17 cellular contexts compared by ENCODE assay signal in genomic region chr17:41544935-41545334, GRCh38. TPM values are rescaled to one million over a fixed set of nuclear protein-coding genes. Genes with fewer than 3 reads are reported as not detected.
DNase-seq lines count a peak whose midpoint lies in the region; TF ChIP-seq lines count a peak whose summit lies in the region.
"Had no signal": no experiment of that assay in that cellular context is flagged by ENCODE, and none has a peak within 500 bp of the region (broad histone marks: within the 10 kb centered on the region; RNA-seq: fewer than 3 reads in every experiment).

No MANE protein-coding gene starts in this region.

- H3K4me3 Mint-ChIP-seq in brain (no peak overlapping the region), neural progenitor cell (no peak overlapping the region)
- H3K4me3 Mint-ChIP-seq: stimulated activated naive B cell treated with anti-CD40 and anti-IgM and Interleukin-4, amounts not matched to agents 10 μg/mL and 1 μg/mL and 100 μg/mL, for 72 hours had no signal

- H3K9me3 ChIP-seq in neural progenitor cell (ENCODE audit: low read depth) (no peaks in the 10 kb centered on the region), BE2C (0 out of 2 replicates have a peak, but pooled peaks cover 2% of the 10 kb centered on the region)
- H3K9me3 ChIP-seq: thyroid gland had no signal

- H3K9ac ChIP-seq in neural progenitor cell, result no peak overlapping the region

- POLR2A ChIA-PET in HEK293T (lab: Yijun Ruan, JAX), result interaction anchor here (0.8 to 1.3 kb wide), 3 partner anchors 12 to 726 kb away, joined by 3 to 4 read pairs (median 3); no protein-coding TSS in a partner anchor

- H3K27me3 ChIP-seq in neural progenitor cell (no peaks in the 10 kb centered on the region), BE2C (no peaks in the 10 kb centered on the region)
- H3K27me3 ChIP-seq: thyroid gland had no signal

- no peaks in the 10 kb centered on the region for H3K36me3 ChIP-seq in neural progenitor cell
- H3K36me3 ChIP-seq in BE2C, result no peaks in the 10 kb centered on the region
- H3K36me3 ChIP-seq: heart right ventricle, thyroid gland had no signal

- H3K4me2 ChIP-seq in neural progenitor cell, result peak overlapping the region; percentile 65

- H3K9me3 Mint-ChIP-seq in brain, result peaks cover 5 to 14% (median 10%) of the 10 kb centered on the region in 5 experiments
- H3K9me3 Mint-ChIP-seq in neural progenitor cell, result peaks cover 3% of the 10 kb centered on the region

- H3K27ac Mint-ChIP-seq in brain, result peak overlapping the region; percentile 89 to 98 (median 91)
- no peak overlapping the region for H3K27ac Mint-ChIP-seq in neural progenitor cell
- H3K27ac Mint-ChIP-seq: activated naive CD4-positive, alpha-beta T cell treated with anti-CD3 and anti-CD28 coated beads, Interleukin-2, amount 50 U/mL, for 72 hours; stimulated activated naive B cell treated with anti-CD40 and anti-IgM and Interleukin-4, amounts not matched to agents 10 μg/mL and 1 μg/mL and 100 μg/mL, for 72 hours had no signal

- H3F3A ChIP-seq in neural progenitor cell (ENCODE audit: low read depth), result peaks cover 16% of the 10 kb centered on the region

- DNase-seq in HEK293T (ENCODE audit: extremely low spot score), result no peak
- no peak for DNase-seq in neural progenitor cell (ENCODE audit: low spot score)
- no peak for DNase-seq in activated effector memory CD4-positive, alpha-beta T cell treated with anti-CD3 and anti-CD28 coated beads, Interleukin-2, amount 50 U/mL, for 16 hours
- no peak for DNase-seq in midbrain (lab: John Stamatoyannopoulos, UW)
- no peak for DNase-seq in BE2C
- DNase-seq: activated T-cell treated with anti-CD3 and anti-CD28 coated beads, Interleukin-2, amount 50 U/mL, for 48 hours; heart right ventricle; KBM-7; NCI-H226; stimulated activated naive B cell treated with anti-CD40 and anti-IgM and Interleukin-4, amounts not matched to agents 10 μg/mL and 1 μg/mL and 100 μg/mL, for 72 hours; thyroid gland had no signal

- H3K27me3 Mint-ChIP-seq in brain (peaks cover 5% of the 10 kb centered on the region), neural progenitor cell (ENCODE audit: insufficient read depth, low read depth) (peaks cover 7% of the 10 kb centered on the region)

- no peak overlapping the region for H2AFZ ChIP-seq in neural progenitor cell (replicated peaks)

- H3K36me3 Mint-ChIP-seq in brain (no peaks in the 10 kb centered on the region), neural progenitor cell (no peaks in the 10 kb centered on the region)

- H4K20me1 ChIP-seq in neural progenitor cell (ENCODE audit: low read depth), result no peaks in the 10 kb centered on the region

- no peak overlapping the region for H3K27ac ChIP-seq in neural progenitor cell
- H3K27ac ChIP-seq: heart right ventricle, thyroid gland had no signal

- H3K4me1 Mint-ChIP-seq in brain (peaks cover 44% of the 10 kb centered on the region), neural progenitor cell (peaks cover 32% of the 10 kb centered on the region)

- H3K4me3 ChIP-seq in neural progenitor cell (no peak overlapping the region), BE2C (ENCODE audit: low read depth, low read length) (no peak overlapping the region)
- H3K4me3 ChIP-seq: heart right ventricle, thyroid gland had no signal

- no peak for TF ChIP-seq CTCF in brain (conservative IDR thresholded peaks at IDR 0.05)
- TF ChIP-seq CTCF in neural progenitor cell (IDR thresholded peaks at IDR 0.05), result no peak
- TF ChIP-seq CTCF in BE2C (IDR thresholded peaks at IDR 0.05; ENCODE audit: low read depth, low read length), result no peak

- peaks cover 21% of the 10 kb centered on the region for H3K4me1 ChIP-seq in neural progenitor cell
- peaks cover 19% of the 10 kb centered on the region for H3K4me1 ChIP-seq in BE2C

- H3K79me2 ChIP-seq in neural progenitor cell (ENCODE audit: low read depth), result no peaks in the 10 kb centered on the region

- CTCF ChIA-PET in HEK293T (lab: Yijun Ruan, JAX), result interaction anchor here (0.6 to 1.4 kb wide), 4 partner anchors 13 to 118 kb away, joined by 3 to 13 read pairs (median 4); no protein-coding TSS in a partner anchor

TF ChIP-seq in HEK293T, 16 proteins besides CTCF, POLR2A, EP300 and RAD21:
- TF ChIP-seq PKNOX1 (IDR thresholded peaks at IDR 0.05) (peak; percentile 62; the same call in 1 of the 2 replicates), SP1 (IDR thresholded peaks at IDR 0.05) (no peak)

RNA-seq across cellular contexts. Expression of gene KRT19, which starts 16.8 kb away (rescaled TPM):
- polyA plus RNA-seq in brain (ENCODE audit: insufficient read depth, low read depth, low replicate concordance), result 42.9 TPM
- 114 and 184 TPM in 2 replicates for total RNA-seq in neural progenitor cell (ENCODE audit: low replicate concordance)
- 23.0 TPM for polyA plus RNA-seq in BE2C (2012; ENCODE audit: insufficient read depth, insufficient read length, low read depth)
- total RNA-seq: activated naive CD4-positive, alpha-beta T cell treated with anti-CD3 and anti-CD28 coated beads, Interleukin-2, amount 50 U/mL, for 72 hours; myocyte had no signal

RNA-seq across cellular contexts. Expression of gene KRT15, which starts 26.2 kb away (rescaled TPM):
- 2.3 TPM for polyA plus RNA-seq in brain (ENCODE audit: insufficient read depth, low read depth, low replicate concordance)
- total RNA-seq in neural progenitor cell (ENCODE audit: low replicate concordance), result 0.15 TPM in 1 of 2 replicates, not detected in the other
- not detected for polyA plus RNA-seq in BE2C (2012; ENCODE audit: insufficient read depth, insufficient read length, low read depth)
- total RNA-seq: activated naive CD4-positive, alpha-beta T cell treated with anti-CD3 and anti-CD28 coated beads, Interleukin-2, amount 50 U/mL, for 72 hours; liver; myocyte had no signal

RNA-seq across cellular contexts. Expression of gene KRT9, which starts 26.9 kb away (rescaled TPM):
- not detected for polyA plus RNA-seq in brain (ENCODE audit: insufficient read depth, low read depth, low replicate concordance)
- total RNA-seq in neural progenitor cell (ENCODE audit: low replicate concordance), result not detected in 2 replicates
- 0.19 TPM for polyA plus RNA-seq in BE2C (2012; ENCODE audit: insufficient read depth, insufficient read length, low read depth)
- total RNA-seq: activated naive CD4-positive, alpha-beta T cell treated with anti-CD3 and anti-CD28 coated beads, Interleukin-2, amount 50 U/mL, for 72 hours; Daoy; heart right ventricle; liver; myocyte; osteoblast; thyroid gland had no signal
- polyA plus RNA-seq: heart right ventricle, liver had no signal

RNA-seq across cellular contexts. Expression of gene KRT13, which starts 39.5 kb away (rescaled TPM):
- not detected for polyA plus RNA-seq in brain (ENCODE audit: insufficient read depth, low read depth, low replicate concordance)
- not detected in 2 replicates for total RNA-seq in neural progenitor cell (ENCODE audit: low replicate concordance)
- polyA plus RNA-seq in BE2C (2012; ENCODE audit: insufficient read depth, insufficient read length, low read depth), result not detected
- total RNA-seq: activated naive CD4-positive, alpha-beta T cell treated with anti-CD3 and anti-CD28 coated beads, Interleukin-2, amount 50 U/mL, for 72 hours; Daoy; heart right ventricle; myocyte; osteoblast had no signal

RNA-seq across cellular contexts. Expression of gene KRT14, which starts 41.8 kb away (rescaled TPM):
- not detected for polyA plus RNA-seq in brain (ENCODE audit: insufficient read depth, low read depth, low replicate concordance)
- not detected in 2 replicates for total RNA-seq in neural progenitor cell (ENCODE audit: low replicate concordance)
- not detected for polyA plus RNA-seq in BE2C (2012; ENCODE audit: insufficient read depth, insufficient read length, low read depth)
- total RNA-seq: activated naive CD4-positive, alpha-beta T cell treated with anti-CD3 and anti-CD28 coated beads, Interleukin-2, amount 50 U/mL, for 72 hours; heart right ventricle; liver; myocyte had no signal
- polyA plus RNA-seq: liver had no signal
